ENCODE assay signal across 16 cellular contexts in genomic region chr1:103109291-103109920, GRCh38. TPM values are rescaled to one million over a fixed set of nuclear protein-coding genes. Genes with fewer than 3 reads are reported as not detected.
DNase-seq lines count a peak whose midpoint lies in the region; ATAC-seq and TF ChIP-seq lines count a peak whose summit lies in the region.
"Had no signal": no experiment of that assay in that cellular context is flagged by ENCODE, and none has a peak within 500 bp of the region (broad histone marks: within the 10 kb centered on the region; RNA-seq: fewer than 3 reads in every experiment).

No MANE protein-coding gene starts in this region.

- TF ChIP-seq CTCF in glutamatergic neuron (IDR thresholded peaks at IDR 0.05; ENCODE audit: partially characterized antibody, unreplicated experiment) (no peak), osteocyte (IDR thresholded peaks at IDR 0.05) (no peak)

- in situ Hi-C loops in G401 (cut with HindIII; ENCODE audit: low sequenced_read_pairs): loop anchor here (25.0 kb wide), 1 partner anchor 353 kb away; no protein-coding TSS in a partner anchor

- H3K27me3 Mint-ChIP-seq in glutamatergic neuron (ENCODE audit: unreplicated experiment) (peaks cover 1% of the 10 kb centered on the region), osteocyte (ENCODE audit: unreplicated experiment) (no peaks in the 10 kb centered on the region)
- peaks cover 35% of the 10 kb centered on the region for H3K27me3 Mint-ChIP-seq in stimulated activated naive CD8-positive, alpha-beta T cell treated with anti-CD3 and anti-CD28 coated beads, Interleukin-15, amount 100 ng/mL, for 72 hours

- H3K4me3 Mint-ChIP-seq in glutamatergic neuron (ENCODE audit: unreplicated experiment) (peak overlapping the region; percentile 90), osteocyte (ENCODE audit: unreplicated experiment) (peak overlapping the region; percentile 91)
- H3K4me3 Mint-ChIP-seq in stimulated activated naive CD8-positive, alpha-beta T cell treated with anti-CD3 and anti-CD28 coated beads, Interleukin-15, amount 100 ng/mL, for 72 hours: no peak overlapping the region

- H3K4me1 Mint-ChIP-seq in glutamatergic neuron (ENCODE audit: low read depth, unreplicated experiment): peaks cover 5% of the 10 kb centered on the region
- peaks cover 56% of the 10 kb centered on the region for H3K4me1 Mint-ChIP-seq in osteocyte (ENCODE audit: unreplicated experiment)
- peaks cover 16% of the 10 kb centered on the region for H3K4me1 Mint-ChIP-seq in stimulated activated naive CD8-positive, alpha-beta T cell treated with anti-CD3 and anti-CD28 coated beads, Interleukin-15, amount 100 ng/mL, for 72 hours

- H3K36me3 Mint-ChIP-seq in glutamatergic neuron (ENCODE audit: unreplicated experiment) (no peaks in the 10 kb centered on the region), osteocyte (ENCODE audit: unreplicated experiment) (no peaks in the 10 kb centered on the region)

- no peak overlapping the region for H3K27ac Mint-ChIP-seq in glutamatergic neuron (ENCODE audit: unreplicated experiment)
- peak overlapping the region; percentile 83 for H3K27ac Mint-ChIP-seq in osteocyte (ENCODE audit: unreplicated experiment)
- peak overlapping the region in 1 of 2 donors; percentile 49 for H3K27ac Mint-ChIP-seq in stimulated activated naive CD8-positive, alpha-beta T cell treated with anti-CD3 and anti-CD28 coated beads, Interleukin-15, amount 100 ng/mL, for 72 hours

- H3K9me3 Mint-ChIP-seq in glutamatergic neuron (ENCODE audit: unreplicated experiment) (peaks cover 2% of the 10 kb centered on the region), osteocyte (ENCODE audit: unreplicated experiment) (no peaks in the 10 kb centered on the region)
- H3K9me3 Mint-ChIP-seq in stimulated activated naive CD8-positive, alpha-beta T cell treated with anti-CD3 and anti-CD28 coated beads, Interleukin-15, amount 100 ng/mL, for 72 hours: peaks cover 0 to 6% of the 10 kb centered on the region in 2 donors

- peak; percentile 61 for DNase-seq in G401 (ENCODE audit: low spot score)
- DNase-seq in NCI-H526 treated with DMSO at 0.1 percent for 48 hours (lab: John Stamatoyannopoulos, UW): peak; percentile 52
- DNase-seq in glutamatergic neuron: no peak
- DNase-seq in osteocyte (ENCODE audit: extremely low spot score, unreplicated experiment): no peak
- DNase-seq in SHP77 treated with DMSO at 0.1 percent for 48 hours (lab: John Stamatoyannopoulos, UW): no peak
- DNase-seq in stimulated activated CD4-positive, alpha-beta T cell treated with anti-CD3 and anti-CD28 coated beads, Interleukin-2, amount 100 ng/mL, for 24 hours: no peak
- DNase-seq in stimulated activated naive CD8-positive, alpha-beta T cell treated with anti-CD3 and anti-CD28 coated beads, Interleukin-15, amount 100 ng/mL, for 72 hours: no peak
- DNase-seq: activated CD4-positive, CD25-positive, alpha-beta regulatory T cell treated with anti-CD3 and anti-CD28 coated beads, Interleukin-2, amount 50 U/mL, for 72 hours; GDM1; stimulated activated CD4-positive, alpha-beta T cell treated with anti-CD3 and anti-CD28 coated beads, Interleukin-4, amount 100 ng/mL, for 1 hour; stimulated activated naive CD4-positive, alpha-beta T cell treated with Interleukin-2 at 50 U/mL for 16 hours had no signal

- ATAC-seq in stimulated activated naive CD8-positive, alpha-beta T cell treated with anti-CD3 and anti-CD28 coated beads, Interleukin-15, amount 100 ng/mL, for 72 hours: no peak
- ATAC-seq in HG02763 (IDR thresholded peaks at IDR 0.05; ENCODE audit: unreplicated experiment): no peak
- ATAC-seq: HCT116 had no signal

RNA-seq across cellular contexts. Expression of gene COL11A1, which starts 1.1 kb away (rescaled TPM):
- total RNA-seq in G401 (2014; rRNA removed; shearing (Covaris generic)): 959 and 1,111 TPM in 2 replicates
- total RNA-seq in glutamatergic neuron (ENCODE audit: unreplicated experiment): 0.76 TPM
- 592 and 632 TPM in 2 replicates for total RNA-seq in osteocyte
- total RNA-seq: HepG2, lung microvascular endothelial cell, pulmonary artery endothelial cell had no signal

Comparison
In these comparisons a context has a peak if more than half of its experiments do, and no peak if none do; other contexts are left out.
1. DNase-seq: peak in G401 (single experiment) and NCI-H526 treated with DMSO at 0.1 percent for 48 hours (single experiment); none in glutamatergic neuron (single experiment), osteocyte (single experiment), SHP77 treated with DMSO at 0.1 percent for 48 hours (single experiment), stimulated activated CD4-positive, alpha-beta T cell treated with anti-CD3 and anti-CD28 coated beads, Interleukin-2, amount 100 ng/mL, for 24 hours (0 of 2) and stimulated activated naive CD8-positive, alpha-beta T cell treated with anti-CD3 and anti-CD28 coated beads, Interleukin-15, amount 100 ng/mL, for 72 hours (0 of 2).
2. H3K4me3 Mint-ChIP-seq: peak in glutamatergic neuron (single experiment) and osteocyte (single experiment); none in stimulated activated naive CD8-positive, alpha-beta T cell treated with anti-CD3 and anti-CD28 coated beads, Interleukin-15, amount 100 ng/mL, for 72 hours (0 of 2).
3. RNA of gene COL11A1, which starts 1.1 kb away (total RNA-seq): 959 to 1,111 TPM in G401 and 592 to 632 TPM in osteocyte; 0.76 TPM in glutamatergic neuron (single experiment); every median in the first group is over 100 times any median in the second.